In genomic region chr15:67181221-67181639, GRCh38 we compare ENCODE assay signal across 13 cellular contexts.
DNase-seq lines count a peak whose midpoint lies in the region; ATAC-seq and TF ChIP-seq lines count a peak whose summit lies in the region.
"Had no signal": no experiment of that assay in that cellular context is flagged by ENCODE, and none has a peak within 500 bp of the region (broad histone marks: within the 10 kb centered on the region; RNA-seq: fewer than 3 reads in every experiment).

No MANE protein-coding gene starts in this region.

- H3K27ac Mint-ChIP-seq in T-helper 17 cell (no peak overlapping the region), endothelial cell (ENCODE audit: unreplicated experiment) (no peak overlapping the region)
- H3K27ac Mint-ChIP-seq: activated naive CD8-positive, alpha-beta T cell treated with anti-CD3 and anti-CD28 coated beads for 36 hours had no signal

- intact Hi-C loops in posterior vena cava (cut with DNase I), result no loop called here

- H4K20me1 ChIP-seq in Loucy (ENCODE audit: insufficient read depth, low read length, poor library complexity, severe bottlenecking), result no peaks in the 10 kb centered on the region

- no peaks in the 10 kb centered on the region for H3F3A ChIP-seq in Loucy (ENCODE audit: low read depth)

- H3K9me2 ChIP-seq in Loucy (replicated peaks; ENCODE audit: low read depth, low read length), result no peaks in the 10 kb centered on the region

- H3K9me3 ChIP-seq in Loucy (ENCODE audit: insufficient read depth, low read depth, low read length) (no peaks in the 10 kb centered on the region), T-helper 17 cell (ENCODE audit: control insufficient read depth, low read length, poor library complexity, severe bottlenecking) (no peaks in the 10 kb centered on the region)

- H3K4me2 ChIP-seq in Loucy (ENCODE audit: low read depth, low read length, poor library complexity, severe bottlenecking), result no peak overlapping the region

- H3K4me1 ChIP-seq in Loucy (ENCODE audit: insufficient read depth, low read length, poor library complexity, severe bottlenecking), result peaks cover 22% of the 10 kb centered on the region

- no peaks in the 10 kb centered on the region for H3K9me3 Mint-ChIP-seq in endothelial cell (ENCODE audit: unreplicated experiment)
- H3K9me3 Mint-ChIP-seq: activated naive CD8-positive, alpha-beta T cell treated with anti-CD3 and anti-CD28 coated beads for 36 hours had no signal

- H3K36me3 ChIP-seq in Loucy (ENCODE audit: insufficient read depth, low read length), result peaks cover 49% of the 10 kb centered on the region; the same call in 1 of the 2 replicates
- H3K36me3 ChIP-seq: WERI-Rb-1 had no signal

- no peak for ATAC-seq in T-helper 17 cell
- ATAC-seq: SK-N-SH treated with all-trans-retinoic acid at 6 μM for 48 hours had no signal

- H3K4me3 ChIP-seq in Loucy (ENCODE audit: low read length, poor library complexity, severe bottlenecking), result no peak overlapping the region
- no peak overlapping the region for H3K4me3 ChIP-seq in epithelial cell of proximal tubule (ENCODE audit: low read depth, low read length)

- H3K27me3 ChIP-seq in Loucy (ENCODE audit: insufficient read depth, low read length, poor library complexity, severe bottlenecking), result no peaks in the 10 kb centered on the region

- no peaks in the 10 kb centered on the region for H3K79me2 ChIP-seq in Loucy (ENCODE audit: insufficient read depth, low read length)

- H3K4me3 Mint-ChIP-seq in T-helper 17 cell (no peak overlapping the region), endothelial cell (ENCODE audit: unreplicated experiment) (no peak overlapping the region)
- H3K4me3 Mint-ChIP-seq: activated naive CD8-positive, alpha-beta T cell treated with anti-CD3 and anti-CD28 coated beads for 36 hours had no signal

- H3K27me3 Mint-ChIP-seq in T-helper 17 cell (no peaks in the 10 kb centered on the region), endothelial cell (ENCODE audit: unreplicated experiment) (peaks cover 13% of the 10 kb centered on the region)
- H3K27me3 Mint-ChIP-seq: activated naive CD8-positive, alpha-beta T cell treated with anti-CD3 and anti-CD28 coated beads for 36 hours had no signal

- H3K36me3 Mint-ChIP-seq in T-helper 17 cell (ENCODE audit: low read depth), result peaks cover 9% of the 10 kb centered on the region
- H3K36me3 Mint-ChIP-seq in endothelial cell (ENCODE audit: low read depth, unreplicated experiment), result no peaks in the 10 kb centered on the region

- TF ChIP-seq CTCF in GM12873 (IDR thresholded peaks at IDR 0.05; ENCODE audit: insufficient read depth, low read depth, low read length, missing control alignments), result peak; percentile 17
- peak; percentile 27; the same call in 1 of the 2 replicates for TF ChIP-seq CTCF in Loucy (conservative IDR thresholded peaks at IDR 0.05; ENCODE audit: low read length)
- peak; percentile 27 for TF ChIP-seq CTCF in epithelial cell of proximal tubule (conservative IDR thresholded peaks at IDR 0.05; ENCODE audit: low read depth, low read length)
- TF ChIP-seq CTCF in endothelial cell (IDR thresholded peaks at IDR 0.05; ENCODE audit: unreplicated experiment), result no peak

- no peak overlapping the region for H2AFZ ChIP-seq in Loucy (ENCODE audit: low read length)

- DNase-seq in epithelial cell of proximal tubule (ENCODE audit: low read depth) (no peak), posterior vena cava (ENCODE audit: low spot score) (peak; percentile 43), T-helper 17 cell (no peak), endothelial cell (ENCODE audit: low spot score) (no peak), SK-N-DZ (ENCODE audit: low spot score) (no peak)
- DNase-seq: activated naive CD8-positive, alpha-beta T cell treated with anti-CD3 and anti-CD28 coated beads for 36 hours; C1 segment of cervical spinal cord; islet precursor cell; stimulated activated CD4-positive, alpha-beta T cell treated with anti-CD3 and anti-CD28 coated beads, Interleukin-15, amount 100 ng/mL, for 24 hours; WERI-Rb-1 had no signal

- H3K4me1 Mint-ChIP-seq in T-helper 17 cell, result peaks cover 32% of the 10 kb centered on the region
- H3K4me1 Mint-ChIP-seq in endothelial cell (ENCODE audit: unreplicated experiment), result peaks cover 15% of the 10 kb centered on the region

- no peak overlapping the region for H3K9ac ChIP-seq in Loucy (ENCODE audit: low read depth, low read length, poor library complexity, severe bottlenecking)
